In genomic region chr12:54981796-54982195, GRCh38 we compare ENCODE assay signal across 13 cellular contexts. TPM values are rescaled to one million over a fixed set of nuclear protein-coding genes. Genes with fewer than 3 reads are reported as not detected.
DNase-seq lines count a peak whose midpoint lies in the region; ATAC-seq and TF ChIP-seq lines count a peak whose summit lies in the region.
"Had no signal": no experiment of that assay in that cellular context is flagged by ENCODE, and none has a peak within 500 bp of the region (broad histone marks: within the 10 kb centered on the region; RNA-seq: fewer than 3 reads in every experiment).

No MANE protein-coding gene starts in this region.

- no peaks in the 10 kb centered on the region for H3K27me3 Mint-ChIP-seq in CD4-positive, alpha-beta memory T cell
- H3K27me3 Mint-ChIP-seq in activated CD8-positive, alpha-beta T cell treated with anti-CD3 and anti-CD28 coated beads for 36 hours = no peaks in the 10 kb centered on the region
- H3K27me3 Mint-ChIP-seq in natural killer cell (ENCODE audit: low read depth in 2 of 2) = no peaks in the 10 kb centered on the region

- H3K27ac Mint-ChIP-seq in CD4-positive, alpha-beta memory T cell = peak overlapping the region; percentile 97 to 100 (median 98)
- H3K27ac Mint-ChIP-seq in activated CD8-positive, alpha-beta T cell treated with anti-CD3 and anti-CD28 coated beads for 36 hours = peak overlapping the region; percentile 94
- H3K27ac Mint-ChIP-seq in natural killer cell = peak overlapping the region; percentile 88 to 94

- peaks cover 73% of the 10 kb centered on the region for H3K4me1 ChIP-seq in CD4-positive, alpha-beta memory T cell (ENCODE audit: insufficient read depth, low read length)
- H3K4me1 ChIP-seq: prostate gland had no signal

- no peaks in the 10 kb centered on the region for H3K36me3 ChIP-seq in CD4-positive, alpha-beta memory T cell (ENCODE audit: insufficient read depth, low read length)
- H3K36me3 ChIP-seq: prostate gland had no signal

- H3K27me3 ChIP-seq in CD4-positive, alpha-beta memory T cell (ENCODE audit: insufficient read depth, low read length) = no peaks in the 10 kb centered on the region
- H3K27me3 ChIP-seq: hepatocyte had no signal

- CTCF ChIA-PET in CD4-positive, alpha-beta memory T cell (lab: Charles Lee; ENCODE audit: partially characterized antibody) = interaction anchor here (1.5 to 5.6 kb wide), 6 partner anchors 8 to 233 kb away, joined by 4 to 64 read pairs (median 30); no protein-coding TSS in a partner anchor
- CTCF ChIA-PET in activated CD8-positive, alpha-beta T cell treated with anti-CD3 and anti-CD28 coated beads for 36 hours (lab: Charles Lee) = interaction anchor here (0.8 to 5.7 kb wide), 6 partner anchors 11 to 232 kb away, joined by 3 to 51 read pairs (median 10); no protein-coding TSS in a partner anchor

- H3K27ac ChIP-seq in CD4-positive, alpha-beta memory T cell (ENCODE audit: low read depth, low read length) = peak overlapping the region; percentile 92
- H3K27ac ChIP-seq: hepatocyte, prostate gland had no signal

- H3K9me3 ChIP-seq in CD4-positive, alpha-beta memory T cell (ENCODE audit: control insufficient read depth in 1 of 2, low read length in 2 of 2) = no peaks in the 10 kb centered on the region
- H3K9me3 ChIP-seq: prostate gland had no signal

- intact Hi-C loops in CD4-positive, alpha-beta memory T cell (cut with micrococcal nuclease) = loop anchor here (10.0 kb wide), 1 partner anchor 833 kb away; the partner anchor contains the start of genes ORMDL2 and SARNP
- intact Hi-C loops in activated CD8-positive, alpha-beta T cell treated with anti-CD3 and anti-CD28 coated beads for 36 hours (cut with micrococcal nuclease) = loop anchor here (10.0 kb wide), 1 partner anchor 47 kb away; no protein-coding TSS in a partner anchor
- intact Hi-C loops in natural killer cell (cut with micrococcal nuclease) = no loop called here

- peaks cover 60 to 98% (median 67%) of the 10 kb centered on the region in 4 donors for H3K4me1 Mint-ChIP-seq in CD4-positive, alpha-beta memory T cell
- H3K4me1 Mint-ChIP-seq in activated CD8-positive, alpha-beta T cell treated with anti-CD3 and anti-CD28 coated beads for 36 hours (ENCODE audit: low read depth) = peaks cover 56% of the 10 kb centered on the region
- peaks cover 85 to 87% of the 10 kb centered on the region in 2 donors for H3K4me1 Mint-ChIP-seq in natural killer cell

- H3K4me3 ChIP-seq in CD4-positive, alpha-beta memory T cell (ENCODE audit: low read length in 2 of 2) = peak overlapping the region; percentile 66 to 86
- H3K4me3 ChIP-seq: hepatocyte, lung, prostate gland had no signal

- no peak for TF ChIP-seq CTCF in activated CD8-positive, alpha-beta T cell treated with anti-CD3 and anti-CD28 coated beads for 36 hours (IDR thresholded peaks at IDR 0.05)
- TF ChIP-seq CTCF in natural killer cell (IDR thresholded peaks at IDR 0.05) = no peak

- DNase-seq in CD4-positive, alpha-beta memory T cell = peak in 1 of 5 donors; percentile 73
- DNase-seq in activated CD8-positive, alpha-beta T cell treated with anti-CD3 and anti-CD28 coated beads for 36 hours = peak; percentile 76
- DNase-seq in natural killer cell (no peak), GDM1 (lab: John Stamatoyannopoulos, UW) (no peak), SHP77 (lab: John Stamatoyannopoulos, UW) (no peak)
- DNase-seq: NCI-H2081, OCI-M1 had no signal

- peaks cover 0 to 2% (median 0%) of the 10 kb centered on the region in 8 donors for H3K9me3 Mint-ChIP-seq in CD4-positive, alpha-beta memory T cell
- H3K9me3 Mint-ChIP-seq in activated CD8-positive, alpha-beta T cell treated with anti-CD3 and anti-CD28 coated beads for 36 hours = peaks cover 3% of the 10 kb centered on the region
- H3K9me3 Mint-ChIP-seq in natural killer cell = no peaks in the 10 kb centered on the region

- H3K4me3 Mint-ChIP-seq in CD4-positive, alpha-beta memory T cell = peak overlapping the region; percentile 89 to 99 (median 95)
- H3K4me3 Mint-ChIP-seq in activated CD8-positive, alpha-beta T cell treated with anti-CD3 and anti-CD28 coated beads for 36 hours = peak overlapping the region; percentile 85
- peak overlapping the region; percentile 92 for H3K4me3 Mint-ChIP-seq in natural killer cell

- peaks cover 57 to 75% of the 10 kb centered on the region in 2 donors for H3K36me3 Mint-ChIP-seq in CD4-positive, alpha-beta memory T cell
- peaks cover 78% of the 10 kb centered on the region for H3K36me3 Mint-ChIP-seq in activated CD8-positive, alpha-beta T cell treated with anti-CD3 and anti-CD28 coated beads for 36 hours (ENCODE audit: low read depth)
- H3K36me3 Mint-ChIP-seq in natural killer cell = no peaks in the 10 kb centered on the region

- POLR2A ChIA-PET in CD4-positive, alpha-beta memory T cell (lab: Charles Lee; ENCODE audit: partially characterized antibody) = interaction anchor here (4.7 to 5.5 kb wide), 4 partner anchors 7 to 47 kb away, joined by 45 to 141 read pairs (median 66); no protein-coding TSS in a partner anchor
- POLR2A ChIA-PET in activated CD8-positive, alpha-beta T cell treated with anti-CD3 and anti-CD28 coated beads for 36 hours (lab: Charles Lee) = interaction anchor here (0.7 to 2.1 kb wide), 3 partner anchors 11 to 1136 kb away, joined by 3 to 8 read pairs (median 4); no protein-coding TSS in a partner anchor

- ATAC-seq in HG02623 (IDR thresholded peaks at IDR 0.05; ENCODE audit: unreplicated experiment) = peak; percentile 33
- ATAC-seq in activated CD8-positive, alpha-beta T cell treated with anti-CD3 and anti-CD28 coated beads for 36 hours = peak; percentile 54
- no peak for ATAC-seq in natural killer cell
- no peak for ATAC-seq in GM18520 (IDR thresholded peaks at IDR 0.05; ENCODE audit: unreplicated experiment)
- ATAC-seq in GM18867 (IDR thresholded peaks at IDR 0.05; ENCODE audit: unreplicated experiment) = no peak

RNA-seq across cellular contexts. Expression of gene TESPA1, which starts 2.8 kb away (rescaled TPM):
- 100 to 1,000 TPM; 269 to 287 TPM for total RNA-seq in CD4-positive, alpha-beta memory T cell
- 100 to 1,000 TPM; 105 to 216 TPM for polyA plus RNA-seq in CD4-positive, alpha-beta memory T cell
- 100 to 1,000 TPM; 107 to 112 TPM for total RNA-seq in activated CD8-positive, alpha-beta T cell treated with anti-CD3 and anti-CD28 coated beads for 36 hours
- total RNA-seq in natural killer cell = 10 to 100 TPM; 39.9 to 59.6 (median 53.5) TPM
- total RNA-seq: hepatocyte had no signal
- polyA plus RNA-seq: hepatocyte had no signal

RNA-seq across cellular contexts. Expression of gene NEUROD4, which starts 38.0 kb away (rescaled TPM):
- total RNA-seq in CD4-positive, alpha-beta memory T cell = under 1 TPM in 1 of 2 experiments, not detected in 1; 0.09 TPM
- polyA plus RNA-seq in CD4-positive, alpha-beta memory T cell = not detected
- total RNA-seq in activated CD8-positive, alpha-beta T cell treated with anti-CD3 and anti-CD28 coated beads for 36 hours = not detected
- not detected for total RNA-seq in natural killer cell
- total RNA-seq: hepatocyte, lung had no signal
- polyA plus RNA-seq: hepatocyte, lung had no signal

Comparison
In these comparisons a context has a peak if more than half of its experiments do, and no peak if none do; other contexts are left out.
1. ATAC-seq: peak in HG02623 (single experiment) and activated CD8-positive, alpha-beta T cell treated with anti-CD3 and anti-CD28 coated beads for 36 hours (single experiment); none in natural killer cell (0 of 3), GM18520 (single experiment) and GM18867 (single experiment).
2. Peak in every context shown above with its lines, with median percentiles within 50 percentile points of each other: H3K27ac Mint-ChIP-seq and H3K4me3 Mint-ChIP-seq.